1 cellular context compared by ENCODE assay signal in genomic region chr10:9009505-9009904, GRCh38.
TF ChIP-seq lines count a peak whose summit lies in the region.

No MANE protein-coding gene starts in this region.

TF ChIP-seq in HEK293, 187 proteins besides CTCF, POLR2A, EP300 and RAD21:
- TF ChIP-seq SCRT2 (tag by site-specific recombination; IDR thresholded peaks at IDR 0.05) (0 out of 2 replicates have a peak, but pooled peaks have one; percentile 15), ZNF26 (tag by site-specific recombination; IDR thresholded peaks at IDR 0.05) (no peak)
TF ChIP-seq in HEK293: peak in this region for 1.
